ENCODE assay signal across 14 cellular contexts in genomic region chr21:15275615-15276228, GRCh38.
"Had no signal": no experiment of that assay in that cellular context is flagged by ENCODE, and none has a peak within 500 bp of the region (broad histone marks: within the 10 kb centered on the region; RNA-seq: fewer than 3 reads in every experiment).

No MANE protein-coding gene starts in this region.

- H3K27ac ChIP-seq: brain microvascular endothelial cell, sigmoid colon, tibial nerve, vagina had no signal

- H3K27me3 ChIP-seq: brain microvascular endothelial cell, sigmoid colon, tibial nerve, vagina had no signal

- H3K36me3 ChIP-seq: brain microvascular endothelial cell, sigmoid colon, tibial nerve, vagina had no signal

- H3K4me3 ChIP-seq: sigmoid colon, tibial nerve, vagina had no signal

- DNase-seq: activated CD4-positive, alpha-beta T cell treated with anti-CD3 and anti-CD28 coated beads, Interleukin-2, amount 50 U/mL, for 1 hour; activated CD8-positive, alpha-beta memory T cell treated with anti-CD3 and anti-CD28 coated beads for 24 hours; activated naive CD8-positive, alpha-beta T cell treated with anti-CD3 and anti-CD28 coated beads for 36 hours; amygdala; brain microvascular endothelial cell; islet precursor cell; sigmoid colon; stimulated activated CD4-positive, alpha-beta T cell treated with anti-CD3 and anti-CD28 coated beads, Interleukin-2, amount 100 ng/mL, for 48 hours; stimulated activated naive B cell treated with anti-CD40 and anti-IgM and Interleukin-4, amounts not matched to agents 10 μg/mL and 1 μg/mL and 100 μg/mL, for 72 hours; SW 1271 had no signal

- H3K4me1 ChIP-seq: vagina had no signal

- ATAC-seq: activated CD4-positive, CD25-positive, alpha-beta regulatory T cell treated with anti-CD3 and anti-CD28 coated beads, Interleukin-2, amount 50 U/mL, for 24 hours; left lobe of liver; stimulated activated naive B cell treated with anti-CD40 and anti-IgM and Interleukin-4, amounts not matched to agents 10 μg/mL and 1 μg/mL and 100 μg/mL, for 72 hours had no signal

- H3K9me3 ChIP-seq: sigmoid colon, tibial nerve, vagina had no signal
